Comparison of ENCODE assay signal across 9 cellular contexts in the genomic region with DNA sequence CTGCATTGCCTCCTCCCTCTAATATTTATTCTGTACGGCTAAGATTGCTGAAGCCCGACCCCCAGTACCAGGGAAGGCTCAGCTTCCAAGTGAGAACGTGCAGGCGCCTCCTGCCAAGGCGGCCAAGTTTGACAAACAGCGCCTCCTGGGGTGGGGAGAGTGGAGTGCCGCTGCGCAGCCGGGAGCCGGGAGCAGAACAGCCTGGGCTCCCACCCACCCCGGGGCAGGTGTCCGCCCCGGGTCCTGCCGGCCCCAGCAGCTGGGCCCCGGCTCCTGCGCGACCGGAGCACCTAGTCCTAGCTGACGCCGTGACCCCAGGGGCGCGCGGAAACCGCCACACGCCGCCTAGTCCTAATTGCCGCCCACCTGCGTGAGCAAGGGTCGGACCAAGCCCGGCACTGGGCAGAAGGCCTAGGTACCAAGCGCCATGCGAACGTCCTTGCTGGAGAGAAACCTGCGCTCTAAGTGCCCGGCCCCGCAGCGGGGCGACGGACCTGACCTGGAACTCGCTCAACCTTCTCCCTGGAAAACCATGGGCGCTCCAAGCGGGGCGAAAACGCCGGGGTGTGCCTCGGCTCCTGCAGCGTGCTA. TPM values are rescaled to one million over a fixed set of nuclear protein-coding genes. Genes with fewer than 3 reads are reported as not detected.
DNase-seq lines count a peak whose midpoint lies in the region; ATAC-seq, FAIRE-seq and TF ChIP-seq lines count a peak whose summit lies in the region.
"Had no signal": no experiment of that assay in that cellular context is flagged by ENCODE, and none has a peak within 500 bp of the region (broad histone marks: within the 10 kb centered on the region; RNA-seq: fewer than 3 reads in every experiment).

No MANE protein-coding gene starts in this region.

- no peak overlapping the region for H3K4me3 ChIP-seq in AG09309 (ENCODE audit: control insufficient read depth, low read depth, low read length)
- H3K4me3 ChIP-seq in HUES64 (ENCODE audit: low read length) = peak overlapping the region; percentile 20; the same call in 1 of the 2 replicates
- H3K4me3 ChIP-seq in colonic mucosa = no peak overlapping the region
- H3K4me3 ChIP-seq in mucosa of descending colon = no peak overlapping the region
- H3K4me3 ChIP-seq in CD8-positive, alpha-beta memory T cell (ENCODE audit: low read length) = no peak overlapping the region

- POLR2A ChIA-PET in CD8-positive, alpha-beta memory T cell (lab: Charles Lee) = no interaction called here

- H3K9me3 ChIP-seq in HUES64 (ENCODE audit: insufficient read depth, low read depth, low read length) (no peaks in the 10 kb centered on the region), colonic mucosa (no peaks in the 10 kb centered on the region), mucosa of descending colon (no peaks in the 10 kb centered on the region)
- no peaks in the 10 kb centered on the region for H3K9me3 ChIP-seq in CD8-positive, alpha-beta memory T cell (ENCODE audit: low read length)

- H3K27me3 Mint-ChIP-seq in CD8-positive, alpha-beta memory T cell = peaks cover 51 to 52% of the 10 kb centered on the region in 2 donors

- H3K4me3 Mint-ChIP-seq in CD8-positive, alpha-beta memory T cell = peak overlapping the region in 1 of 7 donors; percentile 51

- intact Hi-C loops in colonic mucosa (cut with DNase I) (no loop called here), mucosa of descending colon (cut with DNase I, micrococcal nuclease) (no loop called here)

- H3K27ac ChIP-seq in HUES64 (ENCODE audit: low read depth, low read length) (no peak overlapping the region), colonic mucosa (no peak overlapping the region)
- no peak overlapping the region for H3K27ac ChIP-seq in CD8-positive, alpha-beta memory T cell (ENCODE audit: low read depth, low read length)

- FAIRE-seq in HTR-8/SVneo (lab: Jason Lieb, UNC) = no peak

- DNase-seq in AG09309 (ENCODE audit: low read depth) (no peak), colonic mucosa (peak; percentile 44), mucosa of descending colon (peak in 2 of 3 donors; percentile 60 to 62), GDM1 (lab: John Stamatoyannopoulos, UW) (no peak), SW 1271 (lab: John Stamatoyannopoulos, UW) (no peak), HTR-8/SVneo (ENCODE audit: insufficient read length, low spot score) (no peak)
- no peak for DNase-seq in CD8-positive, alpha-beta memory T cell

- H3K4me1 ChIP-seq in HUES64 (ENCODE audit: insufficient read depth, low read length) = peaks cover 19% of the 10 kb centered on the region
- peaks cover 3% of the 10 kb centered on the region for H3K4me1 ChIP-seq in colonic mucosa
- peaks cover 20% of the 10 kb centered on the region for H3K4me1 ChIP-seq in mucosa of descending colon (ENCODE audit: low read depth)
- H3K4me1 ChIP-seq in CD8-positive, alpha-beta memory T cell (ENCODE audit: insufficient read depth, low read length) = no peaks in the 10 kb centered on the region

- WGBS in HUES64 = 1% methylated on average over 46 of the region's 47 CpGs

- H3K4me1 Mint-ChIP-seq in CD8-positive, alpha-beta memory T cell = peaks cover 6 to 25% (median 12%) of the 10 kb centered on the region in 3 donors

- H3K9ac ChIP-seq in HUES64 (ENCODE audit: low read depth, low read length) = no peak overlapping the region
- no peak overlapping the region for H3K9ac ChIP-seq in colonic mucosa (ENCODE audit: low read depth in 2 of 2, low read length in 2 of 2)

- peaks cover 0 to 2% (median 0%) of the 10 kb centered on the region in 5 donors for H3K9me3 Mint-ChIP-seq in CD8-positive, alpha-beta memory T cell

- H3K27me3 ChIP-seq in HUES64 (ENCODE audit: insufficient read depth, low read length) = peaks cover 98% of the 10 kb centered on the region
- peaks cover 93% of the 10 kb centered on the region for H3K27me3 ChIP-seq in colonic mucosa
- peaks cover 30% of the 10 kb centered on the region for H3K27me3 ChIP-seq in CD8-positive, alpha-beta memory T cell (ENCODE audit: insufficient read depth, low read length, poor library complexity, severe bottlenecking)

- H3K36me3 ChIP-seq in HUES64 (ENCODE audit: insufficient read depth, low read length) = no peaks in the 10 kb centered on the region
- no peaks in the 10 kb centered on the region for H3K36me3 ChIP-seq in colonic mucosa
- no peaks in the 10 kb centered on the region for H3K36me3 ChIP-seq in mucosa of descending colon (ENCODE audit: low read depth)
- H3K36me3 ChIP-seq in CD8-positive, alpha-beta memory T cell (ENCODE audit: insufficient read depth, low read length) = no peaks in the 10 kb centered on the region

- ATAC-seq in mucosa of descending colon = peak; percentile 56
- ATAC-seq: HCT116 had no signal

- no peaks in the 10 kb centered on the region for H3K36me3 Mint-ChIP-seq in CD8-positive, alpha-beta memory T cell

- CTCF ChIA-PET in CD8-positive, alpha-beta memory T cell (lab: Charles Lee) = no interaction called here

- TF ChIP-seq CTCF in AG09309 (IDR thresholded peaks at IDR 0.05; ENCODE audit: control insufficient read depth, insufficient read depth, low read depth, low read length, missing control alignments) (peak; percentile 47), colonic mucosa (IDR thresholded peaks at IDR 0.05) (peak; percentile 36), mucosa of descending colon (IDR thresholded peaks at IDR 0.05) (no peak)

- peak overlapping the region in 1 of 8 donors; percentile 75 for H3K27ac Mint-ChIP-seq in CD8-positive, alpha-beta memory T cell

RNA-seq across cellular contexts. Expression of a gene that starts 5.0 kb away (rescaled TPM):
- 0.65 TPM for polyA plus RNA-seq in HUES64 (2013, experiment 1 of 2)
- 1.3 TPM for polyA plus RNA-seq in HUES64 (2013, experiment 2 of 2)
- total RNA-seq in colonic mucosa (under 1 TPM; 0.12 to 0.80 TPM), mucosa of descending colon (1 to 10 TPM in 1 of 3 donors, under 1 TPM in 2; 0.23 to 2.8 (median 0.89) TPM)
- not detected for total RNA-seq in CD8-positive, alpha-beta memory T cell
- polyA plus RNA-seq in CD8-positive, alpha-beta memory T cell = not detected

Comparison
In these comparisons a context has a peak if more than half of its experiments do, and no peak if none do; other contexts are left out.
1. DNase-seq: peak in colonic mucosa (single experiment) and mucosa of descending colon (2 of 3); none in AG09309 (single experiment), GDM1 (single experiment), SW 1271 (0 of 2), HTR-8/SVneo (single experiment) and CD8-positive, alpha-beta memory T cell (0 of 5).